30 cellular contexts compared by ENCODE assay signal in genomic region chr21:38359835-38360234, GRCh38.
"Had no signal": no experiment of that assay in that cellular context is flagged by ENCODE, and none has a peak within 500 bp of the region (broad histone marks: within the 10 kb centered on the region; RNA-seq: fewer than 3 reads in every experiment).

No MANE protein-coding gene starts in this region.

- H3K4me1 ChIP-seq: ascending aorta had no signal

- H3K27ac ChIP-seq: ascending aorta, WERI-Rb-1 had no signal

- ATAC-seq: activated CD4-positive, alpha-beta T cell treated with anti-CD3 and anti-CD28 coated beads for 36 hours; activated CD4-positive, CD25-positive, alpha-beta regulatory T cell treated with anti-CD3 and anti-CD28 coated beads, Interleukin-2, amount 50 U/mL, for 24 hours; activated CD8-positive, alpha-beta memory T cell treated with anti-CD3 and anti-CD28 coated beads, Interleukin-2, amount 10 ng/mL, durations not matched to agents 7 days and 5 days; activated CD8-positive, alpha-beta T cell treated with anti-CD3 and anti-CD28 coated beads, Interleukin-2, amount 10 ng/mL, durations not matched to agents 7 days and 5 days; activated naive CD8-positive, alpha-beta T cell treated with anti-CD3 and anti-CD28 coated beads, Interleukin-2, amount 50 U/mL, for 24 hours; WTC11 had no signal

- FAIRE-seq: TTC549 had no signal

- H3K4me3 ChIP-seq: ascending aorta had no signal

- H3K9me3 ChIP-seq: ascending aorta had no signal

- DNase-seq: activated CD4-positive, alpha-beta memory T cell treated with anti-CD3 and anti-CD28 coated beads, Interleukin-2, amount 10 ng/mL, durations not matched to agents 7 days and 5 days; activated CD4-positive, alpha-beta T cell treated with anti-CD3 and anti-CD28 coated beads for 1 hour; activated CD4-positive, alpha-beta T cell treated with anti-CD3 and anti-CD28 coated beads for 36 hours; activated CD4-positive, alpha-beta T cell treated with anti-CD3 and anti-CD28 coated beads for 48 hours; activated CD4-positive, alpha-beta T cell treated with anti-CD3 and anti-CD28 coated beads, Interleukin-2, amount 10 ng/mL, durations not matched to agents 7 days and 5 days; activated CD4-positive, alpha-beta T cell treated with anti-CD3 and anti-CD28 coated beads, Interleukin-2, amount 50 U/mL, for 48 hours; activated CD4-positive, CD25-positive, alpha-beta regulatory T cell; activated CD8-positive, alpha-beta memory T cell treated with anti-CD3 and anti-CD28 coated beads for 24 hours; activated CD8-positive, alpha-beta memory T cell treated with anti-CD3 and anti-CD28 coated beads, Interleukin-2, amount 10 ng/mL, durations not matched to agents 7 days and 5 days; activated CD8-positive, alpha-beta memory T cell treated with anti-CD3 and anti-CD28 coated beads, Interleukin-2, amount 50 U/mL, for 48 hours; activated CD8-positive, alpha-beta T cell treated with anti-CD3 and anti-CD28 coated beads, Interleukin-2, amount 10 ng/mL, durations not matched to agents 7 days and 5 days; activated effector memory CD4-positive, alpha-beta T cell treated with Interleukin-2 at 50 U/mL for 16 hours; activated gamma-delta T cell; activated naive CD4-positive, alpha-beta T cell treated with anti-CD3 and anti-CD28 coated beads, Interleukin-2, amount 10 ng/mL, durations not matched to agents 7 days and 5 days; activated naive CD4-positive, alpha-beta T cell treated with Interleukin-2 at 50 U/mL for 16 hours; activated naive CD8-positive, alpha-beta T cell treated with anti-CD3 and anti-CD28 coated beads, Interleukin-2, amount 10 ng/mL, durations not matched to agents 7 days and 5 days; activated naive CD8-positive, alpha-beta T cell treated with anti-CD3 and anti-CD28 coated beads, Interleukin-2, amount 50 U/mL, for 24 hours; activated T-cell treated with anti-CD3 and anti-CD28 coated beads, Interleukin-2, amount 50 U/mL, for 24 hours; activated T-cell treated with anti-CD3 and anti-CD28 coated beads, Interleukin-2, amount 50 U/mL, for 48 hours; amygdala; anterior cingulate cortex; central memory CD4-positive, alpha-beta T cell; T-helper 1 cell; T-helper 2 cell; T-helper 9 cell; WERI-Rb-1 had no signal

- H3K36me3 ChIP-seq: ascending aorta, WERI-Rb-1 had no signal

- H3K27me3 ChIP-seq: ascending aorta had no signal
